39 cellular contexts compared by ENCODE assay signal in genomic region chr7:122715183-122715582, GRCh38. TPM values are rescaled to one million over a fixed set of nuclear protein-coding genes. Genes with fewer than 3 reads are reported as not detected.
"Had no signal": no experiment of that assay in that cellular context is flagged by ENCODE, and none has a peak within 500 bp of the region (broad histone marks: within the 10 kb centered on the region; RNA-seq: fewer than 3 reads in every experiment).

No MANE protein-coding gene starts in this region.

- H3K4me1 ChIP-seq: adrenal gland, breast epithelium, colonic mucosa had no signal

- H3K4me3 Mint-ChIP-seq: activated CD4-positive, alpha-beta memory T cell treated with anti-CD3 and anti-CD28 coated beads, Interleukin-2, amount 10 ng/mL, durations not matched to agents 7 days and 5 days; activated CD4-positive, alpha-beta T cell treated with anti-CD3 and anti-CD28 coated beads for 36 hours; activated CD4-positive, alpha-beta T cell treated with anti-CD3 and anti-CD28 coated beads, Interleukin-2, amount 10 ng/mL, durations not matched to agents 7 days and 5 days; activated CD8-positive, alpha-beta memory T cell treated with anti-CD3 and anti-CD28 coated beads, Interleukin-2, amount 10 ng/mL, durations not matched to agents 7 days and 5 days; activated CD8-positive, alpha-beta T cell treated with anti-CD3 and anti-CD28 coated beads, Interleukin-2, amount 10 ng/mL, durations not matched to agents 7 days and 5 days; activated naive CD4-positive, alpha-beta T cell treated with anti-CD3 and anti-CD28 coated beads for 36 hours; activated naive CD8-positive, alpha-beta T cell treated with anti-CD3 and anti-CD28 coated beads for 36 hours; activated T-cell treated with anti-CD3 and anti-CD28 coated beads, Interleukin-2, amount 50 U/mL, for 24 hours; T-helper 1 cell treated with Interleukin-12 subunit alpha and Interleukin-12 subunit beta and Interleukin-4 antibody, amounts not matched to agents 30 μg/mL and 1 μg/mL, for 36 hours; T-helper 2 cell treated with Interferon-gamma antibody and Interleukin-4, amounts not matched to agents 5 μg/mL and 100 μg/mL, for 36 hours; WTC11 had no signal

- FAIRE-seq: astrocyte, TTC549 had no signal

- H3K27ac ChIP-seq: adrenal gland, body of pancreas, brain microvascular endothelial cell, breast epithelium, colonic mucosa, WERI-Rb-1 had no signal

- H3K27me3 Mint-ChIP-seq: activated CD4-positive, alpha-beta memory T cell treated with anti-CD3 and anti-CD28 coated beads, Interleukin-2, amount 10 ng/mL, durations not matched to agents 7 days and 5 days; activated CD4-positive, alpha-beta T cell treated with anti-CD3 and anti-CD28 coated beads for 36 hours; activated CD4-positive, alpha-beta T cell treated with anti-CD3 and anti-CD28 coated beads, Interleukin-2, amount 10 ng/mL, durations not matched to agents 7 days and 5 days; activated CD8-positive, alpha-beta memory T cell treated with anti-CD3 and anti-CD28 coated beads, Interleukin-2, amount 10 ng/mL, durations not matched to agents 7 days and 5 days; activated naive CD8-positive, alpha-beta T cell treated with anti-CD3 and anti-CD28 coated beads for 36 hours; activated T-cell treated with anti-CD3 and anti-CD28 coated beads, Interleukin-2, amount 50 U/mL, for 24 hours had no signal

- ATAC-seq: activated CD4-positive, alpha-beta T cell treated with anti-CD3 and anti-CD28 coated beads for 36 hours; activated CD4-positive, CD25-positive, alpha-beta regulatory T cell treated with anti-CD3 and anti-CD28 coated beads, Interleukin-2, amount 50 U/mL, for 24 hours; activated CD8-positive, alpha-beta memory T cell treated with anti-CD3 and anti-CD28 coated beads, Interleukin-2, amount 10 ng/mL, durations not matched to agents 7 days and 5 days; activated CD8-positive, alpha-beta T cell treated with anti-CD3 and anti-CD28 coated beads, Interleukin-2, amount 10 ng/mL, durations not matched to agents 7 days and 5 days; activated naive CD4-positive, alpha-beta T cell treated with anti-CD3 and anti-CD28 coated beads, Interleukin-2, amount 50 U/mL, for 72 hours; body of pancreas; WTC11 had no signal

- H3K27ac Mint-ChIP-seq: activated CD4-positive, alpha-beta memory T cell treated with anti-CD3 and anti-CD28 coated beads, Interleukin-2, amount 10 ng/mL, durations not matched to agents 7 days and 5 days; activated CD4-positive, alpha-beta T cell treated with anti-CD3 and anti-CD28 coated beads for 36 hours; activated CD4-positive, alpha-beta T cell treated with anti-CD3 and anti-CD28 coated beads, Interleukin-2, amount 10 ng/mL, durations not matched to agents 7 days and 5 days; activated CD8-positive, alpha-beta memory T cell treated with anti-CD3 and anti-CD28 coated beads, Interleukin-2, amount 10 ng/mL, durations not matched to agents 7 days and 5 days; activated CD8-positive, alpha-beta T cell treated with anti-CD3 and anti-CD28 coated beads, Interleukin-2, amount 10 ng/mL, durations not matched to agents 7 days and 5 days; activated naive CD4-positive, alpha-beta T cell treated with anti-CD3 and anti-CD28 coated beads for 36 hours; activated naive CD4-positive, alpha-beta T cell treated with anti-CD3 and anti-CD28 coated beads, Interleukin-2, amount 50 U/mL, for 72 hours; activated naive CD8-positive, alpha-beta T cell treated with anti-CD3 and anti-CD28 coated beads for 36 hours; activated T-cell treated with anti-CD3 and anti-CD28 coated beads, Interleukin-2, amount 50 U/mL, for 24 hours; activated T-helper 2 cell treated with anti-CD3 and anti-CD28 coated beads, Interferon-gamma antibody, Interleukin-2, Interleukin-4, amounts not matched to agents 10 μg/mL and 5 μg/mL and 100 μg/mL, durations not matched to agents 14 hours and 24 hours and 36 hours; T-helper 1 cell treated with Interleukin-12 subunit alpha and Interleukin-12 subunit beta and Interleukin-4 antibody, amounts not matched to agents 30 μg/mL and 1 μg/mL, for 36 hours; T-helper 2 cell treated with Interferon-gamma antibody and Interleukin-4, amounts not matched to agents 5 μg/mL and 100 μg/mL, for 36 hours; WTC11 had no signal

- H3K36me3 ChIP-seq: adrenal gland, brain microvascular endothelial cell, breast epithelium, colonic mucosa, WERI-Rb-1 had no signal

- H3K36me3 Mint-ChIP-seq: activated CD8-positive, alpha-beta memory T cell treated with anti-CD3 and anti-CD28 coated beads, Interleukin-2, amount 10 ng/mL, durations not matched to agents 7 days and 5 days; activated naive CD4-positive, alpha-beta T cell treated with anti-CD3 and anti-CD28 coated beads, Interleukin-2, amount 50 U/mL, for 72 hours; activated naive CD8-positive, alpha-beta T cell treated with anti-CD3 and anti-CD28 coated beads for 36 hours; WTC11 had no signal

- H3K9me3 Mint-ChIP-seq: activated CD4-positive, alpha-beta memory T cell treated with anti-CD3 and anti-CD28 coated beads, Interleukin-2, amount 10 ng/mL, durations not matched to agents 7 days and 5 days; activated CD4-positive, alpha-beta T cell treated with anti-CD3 and anti-CD28 coated beads, Interleukin-2, amount 10 ng/mL, durations not matched to agents 7 days and 5 days; activated naive CD8-positive, alpha-beta T cell treated with anti-CD3 and anti-CD28 coated beads for 36 hours; activated T-cell treated with anti-CD3 and anti-CD28 coated beads, Interleukin-2, amount 50 U/mL, for 24 hours; T-helper 1 cell treated with Interleukin-12 subunit alpha and Interleukin-12 subunit beta and Interleukin-4 antibody, amounts not matched to agents 30 μg/mL and 1 μg/mL, for 36 hours; WTC11 had no signal

- H3K9me3 ChIP-seq: body of pancreas, breast epithelium, colonic mucosa had no signal

- DNase-seq: activated CD4-positive, alpha-beta memory T cell treated with anti-CD3 and anti-CD28 coated beads, Interleukin-2, amount 10 ng/mL, durations not matched to agents 7 days and 5 days; activated CD4-positive, alpha-beta T cell treated with anti-CD3 and anti-CD28 coated beads for 1 hour; activated CD4-positive, alpha-beta T cell treated with anti-CD3 and anti-CD28 coated beads for 36 hours; activated CD4-positive, alpha-beta T cell treated with anti-CD3 and anti-CD28 coated beads for 48 hours; activated CD4-positive, alpha-beta T cell treated with anti-CD3 and anti-CD28 coated beads, Interleukin-2, amount 10 ng/mL, durations not matched to agents 7 days and 5 days; activated CD4-positive, alpha-beta T cell treated with anti-CD3 and anti-CD28 coated beads, Interleukin-2, amount 50 U/mL, for 48 hours; activated CD4-positive, CD25-positive, alpha-beta regulatory T cell; activated CD8-positive, alpha-beta memory T cell treated with anti-CD3 and anti-CD28 coated beads for 24 hours; activated CD8-positive, alpha-beta memory T cell treated with anti-CD3 and anti-CD28 coated beads, Interleukin-2, amount 10 ng/mL, durations not matched to agents 7 days and 5 days; activated CD8-positive, alpha-beta memory T cell treated with anti-CD3 and anti-CD28 coated beads, Interleukin-2, amount 50 U/mL, for 48 hours; activated CD8-positive, alpha-beta T cell treated with anti-CD3 and anti-CD28 coated beads, Interleukin-2, amount 10 ng/mL, durations not matched to agents 7 days and 5 days; activated effector memory CD4-positive, alpha-beta T cell treated with Interleukin-2 at 50 U/mL for 16 hours; activated gamma-delta T cell; activated naive CD4-positive, alpha-beta T cell; activated naive CD4-positive, alpha-beta T cell treated with anti-CD3 and anti-CD28 coated beads for 36 hours; activated naive CD4-positive, alpha-beta T cell treated with anti-CD3 and anti-CD28 coated beads, Interleukin-2, amount 50 U/mL, for 16 hours; activated naive CD8-positive, alpha-beta T cell treated with anti-CD3 and anti-CD28 coated beads for 36 hours; activated T-cell treated with anti-CD3 and anti-CD28 coated beads, Interleukin-2, amount 50 U/mL, for 24 hours; activated T-cell treated with anti-CD3 and anti-CD28 coated beads, Interleukin-2, amount 50 U/mL, for 48 hours; adrenal gland; amniotic stem cell; aorta; body of pancreas; brain microvascular endothelial cell; central memory CD4-positive, alpha-beta T cell; colonic mucosa; T-helper 2 cell; T-helper 9 cell; WERI-Rb-1 had no signal

- H3K27me3 ChIP-seq: adrenal gland, body of pancreas, brain microvascular endothelial cell, breast epithelium, colonic mucosa had no signal

- H3K4me3 ChIP-seq: adrenal gland, body of pancreas, breast epithelium, colonic mucosa had no signal

- H3K4me1 Mint-ChIP-seq: activated CD4-positive, alpha-beta memory T cell treated with anti-CD3 and anti-CD28 coated beads, Interleukin-2, amount 10 ng/mL, durations not matched to agents 7 days and 5 days; activated CD4-positive, alpha-beta T cell treated with anti-CD3 and anti-CD28 coated beads for 36 hours; activated CD4-positive, alpha-beta T cell treated with anti-CD3 and anti-CD28 coated beads, Interleukin-2, amount 10 ng/mL, durations not matched to agents 7 days and 5 days; activated CD8-positive, alpha-beta memory T cell treated with anti-CD3 and anti-CD28 coated beads, Interleukin-2, amount 10 ng/mL, durations not matched to agents 7 days and 5 days; activated naive CD8-positive, alpha-beta T cell treated with anti-CD3 and anti-CD28 coated beads for 36 hours had no signal

RNA-seq across cellular contexts. Expression of gene RNF148, which starts 12.5 kb away (rescaled TPM):
- total RNA-seq: activated CD4-positive, alpha-beta memory T cell treated with anti-CD3 and anti-CD28 coated beads, Interleukin-2, amount 10 ng/mL, durations not matched to agents 7 days and 5 days; activated CD4-positive, alpha-beta T cell treated with anti-CD3 and anti-CD28 coated beads for 36 hours; activated CD4-positive, alpha-beta T cell treated with anti-CD3 and anti-CD28 coated beads, Interleukin-2, amount 10 ng/mL, durations not matched to agents 7 days and 5 days; activated CD8-positive, alpha-beta memory T cell treated with anti-CD3 and anti-CD28 coated beads, Interleukin-2, amount 10 ng/mL, durations not matched to agents 7 days and 5 days; activated CD8-positive, alpha-beta T cell treated with anti-CD3 and anti-CD28 coated beads, Interleukin-2, amount 10 ng/mL, durations not matched to agents 7 days and 5 days; activated naive CD4-positive, alpha-beta T cell treated with anti-CD3 and anti-CD28 coated beads for 36 hours; activated naive CD4-positive, alpha-beta T cell treated with anti-CD3 and anti-CD28 coated beads, Interleukin-2, amount 50 U/mL, for 72 hours; activated naive CD8-positive, alpha-beta T cell treated with anti-CD3 and anti-CD28 coated beads for 36 hours; activated T-helper 2 cell treated with anti-CD3 and anti-CD28 coated beads, Interferon-gamma antibody, Interleukin-2, Interleukin-4, amounts not matched to agents 10 μg/mL and 5 μg/mL and 100 μg/mL, durations not matched to agents 14 hours and 24 hours and 36 hours; chondrocyte had no signal
- polyA plus RNA-seq: aorta had no signal

RNA-seq across cellular contexts. Expression of gene RNF133, which starts 16.3 kb away (rescaled TPM):
- total RNA-seq: activated CD4-positive, alpha-beta memory T cell treated with anti-CD3 and anti-CD28 coated beads, Interleukin-2, amount 10 ng/mL, durations not matched to agents 7 days and 5 days; activated CD4-positive, alpha-beta T cell treated with anti-CD3 and anti-CD28 coated beads for 36 hours; activated CD4-positive, alpha-beta T cell treated with anti-CD3 and anti-CD28 coated beads, Interleukin-2, amount 10 ng/mL, durations not matched to agents 7 days and 5 days; activated CD8-positive, alpha-beta memory T cell treated with anti-CD3 and anti-CD28 coated beads, Interleukin-2, amount 10 ng/mL, durations not matched to agents 7 days and 5 days; activated CD8-positive, alpha-beta T cell treated with anti-CD3 and anti-CD28 coated beads, Interleukin-2, amount 10 ng/mL, durations not matched to agents 7 days and 5 days; activated naive CD4-positive, alpha-beta T cell treated with anti-CD3 and anti-CD28 coated beads for 36 hours; activated naive CD4-positive, alpha-beta T cell treated with anti-CD3 and anti-CD28 coated beads, Interleukin-2, amount 50 U/mL, for 72 hours; activated naive CD8-positive, alpha-beta T cell treated with anti-CD3 and anti-CD28 coated beads for 36 hours; activated T-helper 2 cell treated with anti-CD3 and anti-CD28 coated beads, Interferon-gamma antibody, Interleukin-2, Interleukin-4, amounts not matched to agents 10 μg/mL and 5 μg/mL and 100 μg/mL, durations not matched to agents 14 hours and 24 hours and 36 hours; chondrocyte had no signal
